In genomic region chrX:155065035-155065734, GRCh38 we compare ENCODE assay signal across 12 cellular contexts. TPM values are rescaled to one million over a fixed set of nuclear protein-coding genes. Genes with fewer than 3 reads are reported as not detected.
DNase-seq lines count a peak whose midpoint lies in the region; ATAC-seq and TF ChIP-seq lines count a peak whose summit lies in the region.
"Had no signal": no experiment of that assay in that cellular context is flagged by ENCODE, and none has a peak within 500 bp of the region (broad histone marks: within the 10 kb centered on the region; RNA-seq: fewer than 3 reads in every experiment).

No MANE protein-coding gene starts in this region.

- H3K27me3 Mint-ChIP-seq in stimulated activated naive CD8-positive, alpha-beta T cell treated with anti-CD3 and anti-CD28 coated beads, Interleukin-15, amount 100 ng/mL, for 72 hours = no peaks in the 10 kb centered on the region
- H3K27me3 Mint-ChIP-seq: memory B cell had no signal

- H3K4me1 ChIP-seq in uterus = no peaks in the 10 kb centered on the region

- no peaks in the 10 kb centered on the region for H3K9me3 Mint-ChIP-seq in stimulated activated naive CD8-positive, alpha-beta T cell treated with anti-CD3 and anti-CD28 coated beads, Interleukin-15, amount 100 ng/mL, for 72 hours
- H3K9me3 Mint-ChIP-seq: memory B cell had no signal

- intact Hi-C loops in uterus (cut with DNase I; ENCODE audit: low total_unique reads) = no loop called here

- peak overlapping the region; percentile 5 to 61 for H3K27ac Mint-ChIP-seq in stimulated activated naive CD8-positive, alpha-beta T cell treated with anti-CD3 and anti-CD28 coated beads, Interleukin-15, amount 100 ng/mL, for 72 hours
- H3K27ac Mint-ChIP-seq: memory B cell had no signal

- ATAC-seq in stimulated activated naive CD8-positive, alpha-beta T cell treated with anti-CD3 and anti-CD28 coated beads, Interleukin-15, amount 100 ng/mL, for 72 hours = no peak
- no peak for ATAC-seq in stimulated activated naive CD8-positive, alpha-beta T cell treated with anti-CD3 and anti-CD28 coated beads, Interleukin-15, Interleukin-2, amounts not matched to agents 100 U/mL and 50 U/mL, for 24 hours
- ATAC-seq in HG03159 (IDR thresholded peaks at IDR 0.05; ENCODE audit: unreplicated experiment) (no peak), GM21737 (IDR thresholded peaks at IDR 0.05; ENCODE audit: unreplicated experiment) (no peak)
- ATAC-seq: activated CD4-positive, CD25-positive, alpha-beta regulatory T cell treated with anti-CD3 and anti-CD28 coated beads, Interleukin-2, amount 50 U/mL, for 24 hours had no signal

- no peak for DNase-seq in stimulated activated naive CD8-positive, alpha-beta T cell treated with anti-CD3 and anti-CD28 coated beads, Interleukin-15, amount 100 ng/mL, for 72 hours
- no peak for DNase-seq in stimulated activated naive CD8-positive, alpha-beta T cell treated with anti-CD3 and anti-CD28 coated beads, Interleukin-15, Interleukin-2, amounts not matched to agents 100 U/mL and 50 U/mL, for 24 hours
- DNase-seq in fibroblast of gingiva (ENCODE audit: low read depth) = peak; percentile 14
- no peak for DNase-seq in uterus
- DNase-seq: activated effector memory CD4-positive, alpha-beta T cell treated with Interleukin-2 at 50 U/mL for 16 hours; head of caudate nucleus; SHP77; tibial artery had no signal

- no peak overlapping the region for H3K4me3 ChIP-seq in uterus
- H3K4me3 ChIP-seq: tibial artery had no signal

- H3K4me3 Mint-ChIP-seq in stimulated activated naive CD8-positive, alpha-beta T cell treated with anti-CD3 and anti-CD28 coated beads, Interleukin-15, amount 100 ng/mL, for 72 hours = no peak overlapping the region
- H3K4me3 Mint-ChIP-seq: memory B cell had no signal

- no peaks in the 10 kb centered on the region for H3K36me3 ChIP-seq in uterus
- H3K36me3 ChIP-seq: tibial artery had no signal

- H3K27me3 ChIP-seq in uterus = no peaks in the 10 kb centered on the region
- H3K27me3 ChIP-seq: tibial artery had no signal

- H3K9me3 ChIP-seq in uterus = no peaks in the 10 kb centered on the region
- H3K9me3 ChIP-seq: tibial artery had no signal

- TF ChIP-seq CTCF in uterus (IDR thresholded peaks at IDR 0.05) = no peak

- H3K4me1 Mint-ChIP-seq in stimulated activated naive CD8-positive, alpha-beta T cell treated with anti-CD3 and anti-CD28 coated beads, Interleukin-15, amount 100 ng/mL, for 72 hours = peaks cover 24% of the 10 kb centered on the region

- H3K27ac ChIP-seq in uterus = peak overlapping the region; percentile 56 to 65
- H3K27ac ChIP-seq: tibial artery had no signal

- TF ChIP-seq POLR2A in uterus (IDR thresholded peaks at IDR 0.05) = no peak

RNA-seq across cellular contexts. Expression of gene CMC4, which starts 5.8 kb away (rescaled TPM):
- total RNA-seq in uterus = 10 to 100 TPM in 2 of 4 donors, 1 to 10 TPM in 2; 7.3 to 53.5 (median 12.2) TPM

RNA-seq across cellular contexts. Expression of gene MTCP1, which starts 5.8 kb away (rescaled TPM):
- total RNA-seq in uterus = 10 to 100 TPM in 1 of 4 donors, 1 to 10 TPM in 1, under 1 TPM in 1, not detected in 1; 0.41 to 28.3 (median 6.4) TPM

RNA-seq across cellular contexts. Expression of gene BRCC3, which starts 6.1 kb away (rescaled TPM):
- total RNA-seq in uterus = 10 to 100 TPM in 2 of 4 donors, 1 to 10 TPM in 1, under 1 TPM in 1; 0.77 to 15.6 (median 8.8) TPM

RNA-seq across cellular contexts. Expression of gene FUNDC2, which starts 38.5 kb away (rescaled TPM):
- total RNA-seq in uterus = 100 to 1,000 TPM in 1 of 4 donors, 10 to 100 TPM in 3; 47.8 to 102 (median 70.7) TPM

RNA-seq across cellular contexts. Expression of gene F8, which starts 42.7 kb away (rescaled TPM):
- 10 to 100 TPM; 11.8 to 63.0 (median 28.5) TPM for total RNA-seq in uterus
